ENCODE assay signal across 15 cellular contexts in the genomic region with DNA sequence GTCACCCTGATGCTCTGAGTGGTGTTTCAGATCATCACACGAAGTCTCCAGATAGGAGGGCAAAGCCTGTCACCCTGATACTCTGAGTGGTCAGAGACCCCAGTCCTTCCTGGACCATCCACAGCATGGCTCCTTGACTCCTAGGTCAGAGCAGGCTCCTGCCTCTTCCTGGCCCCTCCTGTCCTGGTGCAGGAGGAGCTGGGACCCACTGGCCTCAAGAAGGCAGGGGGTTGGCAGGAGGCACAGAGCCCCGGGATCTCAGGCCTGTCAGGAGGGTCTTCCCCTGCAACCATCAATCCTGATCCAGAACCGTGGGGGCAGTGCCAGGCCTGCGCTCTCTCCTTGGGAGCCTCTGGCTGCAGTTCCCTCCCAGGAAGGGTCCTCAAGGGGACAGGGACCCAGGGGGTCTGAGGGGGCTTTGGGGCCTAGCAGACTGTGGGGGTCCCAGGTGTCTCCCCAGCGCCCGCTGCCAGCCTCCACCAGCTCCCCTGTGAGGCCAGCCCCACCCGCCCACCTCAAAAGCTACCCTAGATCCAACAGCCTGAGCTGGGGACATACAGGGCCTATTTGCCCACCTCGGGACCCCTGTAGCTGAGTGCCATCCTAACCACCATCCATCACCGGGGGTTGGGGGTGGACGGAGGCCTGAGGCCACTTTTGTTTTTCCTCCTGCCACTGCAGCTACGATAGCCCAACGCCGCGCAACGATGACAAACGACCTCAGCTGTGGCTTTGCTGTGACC.
"Had no signal": no experiment of that assay in that cellular context is flagged by ENCODE, and none has a peak within 500 bp of the region (broad histone marks: within the 10 kb centered on the region; RNA-seq: fewer than 3 reads in every experiment).

No MANE protein-coding gene starts in this region.

- H3K4me1 Mint-ChIP-seq: activated naive CD4-positive, alpha-beta T cell treated with anti-CD3 and anti-CD28 coated beads, Interleukin-2, amount 50 U/mL, for 24 hours had no signal

- H3K27ac ChIP-seq: adrenal gland, cardiac muscle cell, left lung, tibial artery, uterus had no signal

- H3K4me1 ChIP-seq: adrenal gland, left lung, tibial artery, uterus had no signal

- H3K36me3 ChIP-seq: adrenal gland, cardiac muscle cell, left lung, ovary, uterus had no signal

- H3K4me3 Mint-ChIP-seq: activated naive CD4-positive, alpha-beta T cell treated with anti-CD3 and anti-CD28 coated beads, Interleukin-2, amount 50 U/mL, for 24 hours; naive thymus-derived CD8-positive, alpha-beta T cell; stimulated activated effector memory CD8-positive, alpha-beta T cell treated with anti-CD3 and anti-CD28 coated beads, Interleukin-12 subunit alpha, Interleukin-12 subunit beta, amount 100 ng/mL, for 72 hours had no signal

- DNase-seq: activated CD4-positive, alpha-beta T cell treated with anti-CD3 and anti-CD28 coated beads, Interleukin-2, amount 50 U/mL, for 4 hours; left lung; mucosa of descending colon; T-helper 1 cell; T1000; tibial artery; uterus had no signal

- ATAC-seq: activated CD4-positive, CD25-positive, alpha-beta regulatory T cell treated with anti-CD3 and anti-CD28 coated beads, Interleukin-2, amount 50 U/mL, for 24 hours; esophagus mucosa; left lung; mucosa of descending colon; naive thymus-derived CD8-positive, alpha-beta T cell; stimulated activated effector memory CD8-positive, alpha-beta T cell treated with anti-CD3 and anti-CD28 coated beads, Interleukin-12 subunit alpha, Interleukin-12 subunit beta, amount 100 ng/mL, for 72 hours had no signal

- H3K36me3 Mint-ChIP-seq: activated naive CD4-positive, alpha-beta T cell treated with anti-CD3 and anti-CD28 coated beads, Interleukin-2, amount 50 U/mL, for 24 hours had no signal

- H3K27ac Mint-ChIP-seq: naive thymus-derived CD8-positive, alpha-beta T cell; stimulated activated effector memory CD8-positive, alpha-beta T cell treated with anti-CD3 and anti-CD28 coated beads, Interleukin-12 subunit alpha, Interleukin-12 subunit beta, amount 100 ng/mL, for 72 hours had no signal

- H3K9me3 Mint-ChIP-seq: activated naive CD4-positive, alpha-beta T cell treated with anti-CD3 and anti-CD28 coated beads, Interleukin-2, amount 50 U/mL, for 24 hours had no signal

- H3K27me3 ChIP-seq: adrenal gland, cardiac muscle cell, left lung, ovary, tibial artery, uterus had no signal

- H3K9me3 ChIP-seq: adrenal gland, mucosa of descending colon, ovary, tibial artery, uterus had no signal

- H3K4me3 ChIP-seq: adrenal gland, cardiac muscle cell, left lung, mucosa of descending colon, ovary, tibial artery, uterus had no signal
